In the genomic region with DNA sequence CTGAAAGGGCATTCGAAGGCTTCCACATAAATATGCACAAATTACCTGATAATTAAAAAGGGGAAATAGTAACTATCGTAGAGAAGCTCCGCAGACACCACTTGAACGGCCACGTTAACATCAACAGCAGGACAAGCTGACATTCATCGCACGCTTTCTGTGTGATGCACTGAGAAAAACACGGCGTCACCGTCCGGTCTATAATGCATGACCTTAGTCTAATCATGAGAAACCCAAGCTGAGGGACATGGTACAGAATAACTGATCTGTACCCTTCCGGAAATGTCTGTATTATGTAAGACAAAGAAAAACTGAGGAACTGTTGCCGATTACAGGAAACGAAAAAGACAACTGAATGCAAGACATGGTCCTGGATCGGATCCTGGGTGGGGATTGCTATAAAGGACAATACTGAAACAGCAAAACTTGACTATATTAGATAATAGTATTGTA, we compare ENCODE assay signal across 8 cellular contexts. TPM values are rescaled to one million over a fixed set of nuclear protein-coding genes. Genes with fewer than 3 reads are reported as not detected.
DNase-seq lines count a peak whose midpoint lies in the region; ATAC-seq and TF ChIP-seq lines count a peak whose summit lies in the region.

No MANE protein-coding gene starts in this region.

- peak overlapping the region; percentile 99 for H3K27ac Mint-ChIP-seq in progenitor cell of endocrine pancreas

- peaks cover 7% of the 10 kb centered on the region for H3K36me3 ChIP-seq in fibroblast of lung (ENCODE audit: control insufficient read depth, insufficient read depth, low read length)

- H3K27ac ChIP-seq in fibroblast of lung (ENCODE audit: insufficient read depth, low read length) = peak overlapping the region; percentile 62

- DNase-seq in NCI-H69 (lab: John Stamatoyannopoulos, UW) (peak; percentile 77), activated T-cell treated with anti-CD3 and anti-CD28 coated beads for 1 hour (ENCODE audit: low read depth) (peak; percentile 35), fibroblast of lung (ENCODE audit: low read depth in 2 of 2) (peak; percentile 26 to 33), progenitor cell of endocrine pancreas (ENCODE audit: low spot score, unreplicated experiment) (no peak), GM19238 (ENCODE audit: insufficient read length, low spot score) (no peak), AG08395 (ENCODE audit: low spot score) (no peak)

- H4K20me1 ChIP-seq in fibroblast of lung (ENCODE audit: control insufficient read depth, extremely low read depth, insufficient read depth, low read length) = no peaks in the 10 kb centered on the region

- no peaks in the 10 kb centered on the region for H3K27me3 Mint-ChIP-seq in progenitor cell of endocrine pancreas

- H3K9me3 Mint-ChIP-seq in progenitor cell of endocrine pancreas (ENCODE audit: low read depth) = no peaks in the 10 kb centered on the region

- no peaks in the 10 kb centered on the region for H3K27me3 ChIP-seq in fibroblast of lung (ENCODE audit: control insufficient read depth, insufficient read depth, low read length)

- H3K79me2 ChIP-seq in fibroblast of lung (ENCODE audit: control insufficient read depth, insufficient read depth, low read length) = peaks cover 26% of the 10 kb centered on the region

- H2AFZ ChIP-seq in fibroblast of lung (ENCODE audit: low read length) = peak overlapping the region; percentile 73

- H3K4me3 Mint-ChIP-seq in progenitor cell of endocrine pancreas (ENCODE audit: low read depth) = peak overlapping the region; percentile 92

- no peak for TF ChIP-seq CTCF in fibroblast of lung (conservative IDR thresholded peaks at IDR 0.05 in 1 of 2, IDR thresholded peaks at IDR 0.05 in 1 of 2; ENCODE audit: low read depth in 1 of 2, low read length in 2 of 2)
- no peak for TF ChIP-seq CTCF in progenitor cell of endocrine pancreas (IDR thresholded peaks at IDR 0.05; ENCODE audit: unreplicated experiment)

- H3K9ac ChIP-seq in fibroblast of lung (ENCODE audit: insufficient read depth, low read length) = peak overlapping the region; percentile 18

- peaks cover 27% of the 10 kb centered on the region for H3K4me1 ChIP-seq in fibroblast of lung (ENCODE audit: control insufficient read depth, extremely low read depth, insufficient read depth, low read length)

- H3K9me3 ChIP-seq in fibroblast of lung (ENCODE audit: control insufficient read depth, insufficient read depth, low read depth, low read length) = no peaks in the 10 kb centered on the region

- H3K4me3 ChIP-seq in fibroblast of lung (replicated peaks in 1 of 4; ENCODE audit: control extremely low read depth in 1 of 4, insufficient read depth in 1 of 4, low read depth in 3 of 4, low read length in 4 of 4) = peak overlapping the region; percentile 29 to 80 (median 50)

- peak; percentile 3 for ATAC-seq in GM18499 (IDR thresholded peaks at IDR 0.05; ENCODE audit: insufficient read depth, unreplicated experiment)
- ATAC-seq in HG02623 (IDR thresholded peaks at IDR 0.05; ENCODE audit: unreplicated experiment) = peak; percentile 8

- H3K36me3 Mint-ChIP-seq in progenitor cell of endocrine pancreas (ENCODE audit: insufficient read depth) = peaks cover 5% of the 10 kb centered on the region

- peak overlapping the region; percentile 85 for H3K4me2 ChIP-seq in fibroblast of lung (ENCODE audit: extremely low read depth, insufficient read depth, low read length)

- peaks cover 24% of the 10 kb centered on the region for H3K4me1 Mint-ChIP-seq in progenitor cell of endocrine pancreas (ENCODE audit: low read depth)

RNA-seq across cellular contexts. Expression of a gene that starts 0.7 kb away (rescaled TPM):
- total RNA-seq in fibroblast of lung = 28.0 and 59.9 TPM in 2 replicates
- polyA plus RNA-seq in fibroblast of lung = 37.2 and 105 TPM in 2 replicates
- 48.7 and 146 TPM in 2 replicates for polyA plus RNA-seq in fibroblast of lung (2012)
- polyA minus RNA-seq in fibroblast of lung (ENCODE audit: low replicate concordance) = 90.0 and 266 TPM in 2 replicates
- total RNA-seq in progenitor cell of endocrine pancreas = 76.3 and 78.0 TPM in 2 replicates

RNA-seq across cellular contexts. Expression of a gene that starts 14.7 kb away (rescaled TPM):
- total RNA-seq in fibroblast of lung = 39.3 and 64.4 TPM in 2 replicates
- polyA plus RNA-seq in fibroblast of lung = 30.6 and 42.1 TPM in 2 replicates
- polyA plus RNA-seq in fibroblast of lung (2012) = 62.7 and 75.0 TPM in 2 replicates
- 102 and 122 TPM in 2 replicates for polyA minus RNA-seq in fibroblast of lung (ENCODE audit: low replicate concordance)
- total RNA-seq in progenitor cell of endocrine pancreas = 77.3 and 83.4 TPM in 2 replicates

RNA-seq across cellular contexts. Expression of a gene that starts 45.9 kb away (rescaled TPM):
- total RNA-seq in fibroblast of lung (2.1 and 3.1 TPM in 2 replicates), progenitor cell of endocrine pancreas (3.1 TPM in 2 replicates)
- polyA plus RNA-seq in fibroblast of lung = 0.10 and 0.14 TPM in 2 replicates
- 0.24 and 0.45 TPM in 2 replicates for polyA plus RNA-seq in fibroblast of lung (2012)
- polyA minus RNA-seq in fibroblast of lung (ENCODE audit: low replicate concordance) = 0.51 TPM in 1 of 2 replicates, not detected in the other

Comparison
In these comparisons a context has a peak if more than half of its experiments do, and no peak if none do; other contexts are left out.
1. DNase-seq: peak in NCI-H69 (single experiment), activated T-cell treated with anti-CD3 and anti-CD28 coated beads for 1 hour (single experiment) and fibroblast of lung (2 of 2); none in progenitor cell of endocrine pancreas (single experiment), GM19238 (single experiment) and AG08395 (single experiment).